39 cellular contexts compared by ENCODE assay signal in genomic region chr2:155517362-155517761, GRCh38.
"Had no signal": no experiment of that assay in that cellular context is flagged by ENCODE, and none has a peak within 500 bp of the region (broad histone marks: within the 10 kb centered on the region; RNA-seq: fewer than 3 reads in every experiment).

No MANE protein-coding gene starts in this region.

- H3K4me3 Mint-ChIP-seq: activated naive CD4-positive, alpha-beta T cell treated with anti-CD3 and anti-CD28 coated beads for 36 hours; activated naive CD4-positive, alpha-beta T cell treated with anti-CD3 and anti-CD28 coated beads, Interleukin-2, amount 10 ng/mL, durations not matched to agents 7 days and 5 days; activated naive CD4-positive, alpha-beta T cell treated with anti-CD3 and anti-CD28 coated beads, Interleukin-2, amount 50 U/mL, for 24 hours; activated naive CD8-positive, alpha-beta T cell; activated naive CD8-positive, alpha-beta T cell treated with anti-CD3 and anti-CD28 coated beads for 36 hours; activated naive CD8-positive, alpha-beta T cell treated with anti-CD3 and anti-CD28 coated beads, Interleukin-2, amount 10 ng/mL, durations not matched to agents 7 days and 5 days; activated naive CD8-positive, alpha-beta T cell treated with anti-CD3 and anti-CD28 coated beads, Interleukin-2, amount 50 U/mL, for 24 hours; activated T-cell treated with anti-CD3 and anti-CD28 coated beads, Interleukin-2, amount 50 U/mL, for 24 hours; activated T-cell treated with anti-CD3 and anti-CD28 coated beads, Interleukin-2, amount 50 U/mL, for 4 hours; activated T-helper 1 cell treated with anti-CD3 and anti-CD28 coated beads, Interleukin-12 subunit alpha, Interleukin-12 subunit beta, Interleukin-2, Interleukin-4 antibody, amounts not matched to agents 30 ng/mL and 10 ng/mL and 1 ng/mL, durations not matched to agents 14 hours and 24 hours and 36 hours; activated T-helper 17 cell treated with anti-CD3 and anti-CD28 coated beads, Interleukin-2, amount 50 U/mL, for 72 hours; brain; central memory CD8-positive, alpha-beta T cell had no signal

- H3K9me3 ChIP-seq: adrenal gland, ascending aorta, body of pancreas, breast epithelium had no signal

- H3K27ac ChIP-seq: adrenal gland, ascending aorta, body of pancreas, brain microvascular endothelial cell, breast epithelium, cardiac muscle cell had no signal

- DNase-seq: activated effector memory CD4-positive, alpha-beta T cell treated with anti-CD3 and anti-CD28 coated beads, Interleukin-2, amount 50 U/mL, for 16 hours; activated effector memory CD4-positive, alpha-beta T cell treated with Interleukin-2 at 50 U/mL for 16 hours; activated gamma-delta T cell; activated gamma-delta T cell treated with Interleukin-2 at 50 U/mL for 16 hours; activated naive CD4-positive, alpha-beta T cell; activated naive CD4-positive, alpha-beta T cell treated with anti-CD3 and anti-CD28 coated beads for 36 hours; activated naive CD4-positive, alpha-beta T cell treated with anti-CD3 and anti-CD28 coated beads, Interleukin-2, amount 10 ng/mL, durations not matched to agents 7 days and 5 days; activated naive CD4-positive, alpha-beta T cell treated with anti-CD3 and anti-CD28 coated beads, Interleukin-2, amount 50 U/mL, for 16 hours; activated naive CD4-positive, alpha-beta T cell treated with Interleukin-2 at 50 U/mL for 16 hours; activated naive CD8-positive, alpha-beta T cell treated with anti-CD3 and anti-CD28 coated beads for 36 hours; activated naive CD8-positive, alpha-beta T cell treated with anti-CD3 and anti-CD28 coated beads, Interleukin-2, amount 10 ng/mL, durations not matched to agents 7 days and 5 days; activated naive CD8-positive, alpha-beta T cell treated with anti-CD3 and anti-CD28 coated beads, Interleukin-2, amount 50 U/mL, for 24 hours; activated T-cell treated with anti-CD3 and anti-CD28 coated beads, Interleukin-2, amount 50 U/mL, for 1 hour; activated T-cell treated with anti-CD3 and anti-CD28 coated beads, Interleukin-2, amount 50 U/mL, for 24 hours; activated T-cell treated with anti-CD3 and anti-CD28 coated beads, Interleukin-2, amount 50 U/mL, for 4 hours; activated T-cell treated with anti-CD3 and anti-CD28 coated beads, Interleukin-2, amount 50 U/mL, for 48 hours; adrenal gland; amniotic stem cell; amygdala; anterior cingulate cortex; aorta; body of pancreas; brain microvascular endothelial cell; caudate nucleus; central memory CD4-positive, alpha-beta T cell; cerebellar nuclear complex had no signal

- H3K36me3 ChIP-seq: adrenal gland, ascending aorta, brain microvascular endothelial cell, breast epithelium, cardiac muscle cell had no signal

- H3K27me3 ChIP-seq: adrenal gland, ascending aorta, body of pancreas, brain microvascular endothelial cell, breast epithelium, cardiac muscle cell had no signal

- FAIRE-seq: astrocyte, bronchial epithelial cell had no signal

- H3K9me3 Mint-ChIP-seq: activated naive CD4-positive, alpha-beta T cell treated with anti-CD3 and anti-CD28 coated beads for 36 hours; activated naive CD4-positive, alpha-beta T cell treated with anti-CD3 and anti-CD28 coated beads, Interleukin-2, amount 10 ng/mL, durations not matched to agents 7 days and 5 days; activated naive CD4-positive, alpha-beta T cell treated with anti-CD3 and anti-CD28 coated beads, Interleukin-2, amount 50 U/mL, for 24 hours; activated naive CD8-positive, alpha-beta T cell treated with anti-CD3 and anti-CD28 coated beads for 36 hours; activated naive CD8-positive, alpha-beta T cell treated with anti-CD3 and anti-CD28 coated beads, Interleukin-2, amount 10 ng/mL, durations not matched to agents 7 days and 5 days; activated T-cell treated with anti-CD3 and anti-CD28 coated beads, Interleukin-2, amount 50 U/mL, for 24 hours; activated T-cell treated with anti-CD3 and anti-CD28 coated beads, Interleukin-2, amount 50 U/mL, for 4 hours; activated T-helper 1 cell treated with anti-CD3 and anti-CD28 coated beads, Interleukin-12 subunit alpha, Interleukin-12 subunit beta, Interleukin-2, Interleukin-4 antibody, amounts not matched to agents 30 ng/mL and 10 ng/mL and 1 ng/mL, durations not matched to agents 14 hours and 24 hours and 36 hours; activated T-helper 17 cell treated with anti-CD3 and anti-CD28 coated beads, Interleukin-2, amount 50 U/mL, for 72 hours; activated T-helper 2 cell treated with anti-CD3 and anti-CD28 coated beads, Interferon-gamma antibody, Interleukin-2, Interleukin-4, amounts not matched to agents 10 μg/mL and 5 μg/mL and 100 μg/mL, durations not matched to agents 14 hours and 24 hours and 36 hours; brain had no signal

- H3K4me1 Mint-ChIP-seq: activated naive CD4-positive, alpha-beta T cell treated with anti-CD3 and anti-CD28 coated beads, Interleukin-2, amount 10 ng/mL, durations not matched to agents 7 days and 5 days; activated naive CD4-positive, alpha-beta T cell treated with anti-CD3 and anti-CD28 coated beads, Interleukin-2, amount 50 U/mL, for 24 hours; activated naive CD8-positive, alpha-beta T cell treated with anti-CD3 and anti-CD28 coated beads for 36 hours; activated naive CD8-positive, alpha-beta T cell treated with anti-CD3 and anti-CD28 coated beads, Interleukin-2, amount 10 ng/mL, durations not matched to agents 7 days and 5 days; activated naive CD8-positive, alpha-beta T cell treated with anti-CD3 and anti-CD28 coated beads, Interleukin-2, amount 50 U/mL, for 24 hours; activated T-helper 17 cell treated with anti-CD3 and anti-CD28 coated beads, Interleukin-2, amount 50 U/mL, for 72 hours; brain; central memory CD8-positive, alpha-beta T cell had no signal

- ATAC-seq: activated naive CD4-positive, alpha-beta T cell treated with anti-CD3 and anti-CD28 coated beads, Interleukin-2, amount 50 U/mL, for 72 hours; activated naive CD8-positive, alpha-beta T cell treated with anti-CD3 and anti-CD28 coated beads, Interleukin-2, amount 50 U/mL, for 24 hours; activated T-cell treated with anti-CD3 and anti-CD28 coated beads, Interleukin-2, amount 50 U/mL, for 4 hours; activated T-helper 17 cell treated with anti-CD3 and anti-CD28 coated beads, Interleukin-2, amount 50 U/mL, for 72 hours; body of pancreas had no signal

- H3K27ac Mint-ChIP-seq: activated naive CD4-positive, alpha-beta T cell treated with anti-CD3 and anti-CD28 coated beads for 36 hours; activated naive CD4-positive, alpha-beta T cell treated with anti-CD3 and anti-CD28 coated beads, Interleukin-2, amount 10 ng/mL, durations not matched to agents 7 days and 5 days; activated naive CD4-positive, alpha-beta T cell treated with anti-CD3 and anti-CD28 coated beads, Interleukin-2, amount 50 U/mL, for 24 hours; activated naive CD4-positive, alpha-beta T cell treated with anti-CD3 and anti-CD28 coated beads, Interleukin-2, amount 50 U/mL, for 72 hours; activated naive CD8-positive, alpha-beta T cell; activated naive CD8-positive, alpha-beta T cell treated with anti-CD3 and anti-CD28 coated beads for 36 hours; activated naive CD8-positive, alpha-beta T cell treated with anti-CD3 and anti-CD28 coated beads, Interleukin-2, amount 10 ng/mL, durations not matched to agents 7 days and 5 days; activated naive CD8-positive, alpha-beta T cell treated with anti-CD3 and anti-CD28 coated beads, Interleukin-2, amount 50 U/mL, for 24 hours; activated T-cell treated with anti-CD3 and anti-CD28 coated beads, Interleukin-2, amount 50 U/mL, for 24 hours; activated T-helper 1 cell treated with anti-CD3 and anti-CD28 coated beads, Interleukin-12 subunit alpha, Interleukin-12 subunit beta, Interleukin-2, Interleukin-4 antibody, amounts not matched to agents 30 ng/mL and 10 ng/mL and 1 ng/mL, durations not matched to agents 14 hours and 24 hours and 36 hours; activated T-helper 17 cell treated with anti-CD3 and anti-CD28 coated beads, Interleukin-2, amount 50 U/mL, for 72 hours; activated T-helper 2 cell treated with anti-CD3 and anti-CD28 coated beads, Interferon-gamma antibody, Interleukin-2, Interleukin-4, amounts not matched to agents 10 μg/mL and 5 μg/mL and 100 μg/mL, durations not matched to agents 14 hours and 24 hours and 36 hours; brain had no signal

- H3K4me1 ChIP-seq: adrenal gland, ascending aorta, body of pancreas, breast epithelium had no signal

- H3K27me3 Mint-ChIP-seq: activated naive CD4-positive, alpha-beta T cell treated with anti-CD3 and anti-CD28 coated beads, Interleukin-2, amount 10 ng/mL, durations not matched to agents 7 days and 5 days; activated naive CD4-positive, alpha-beta T cell treated with anti-CD3 and anti-CD28 coated beads, Interleukin-2, amount 50 U/mL, for 24 hours; activated naive CD8-positive, alpha-beta T cell; activated naive CD8-positive, alpha-beta T cell treated with anti-CD3 and anti-CD28 coated beads for 36 hours; activated naive CD8-positive, alpha-beta T cell treated with anti-CD3 and anti-CD28 coated beads, Interleukin-2, amount 10 ng/mL, durations not matched to agents 7 days and 5 days; activated naive CD8-positive, alpha-beta T cell treated with anti-CD3 and anti-CD28 coated beads, Interleukin-2, amount 50 U/mL, for 24 hours; activated T-cell treated with anti-CD3 and anti-CD28 coated beads, Interleukin-2, amount 50 U/mL, for 24 hours; activated T-helper 17 cell treated with anti-CD3 and anti-CD28 coated beads, Interleukin-2, amount 50 U/mL, for 72 hours; brain; central memory CD8-positive, alpha-beta T cell had no signal

- H3K36me3 Mint-ChIP-seq: activated naive CD4-positive, alpha-beta T cell treated with anti-CD3 and anti-CD28 coated beads, Interleukin-2, amount 10 ng/mL, durations not matched to agents 7 days and 5 days; activated naive CD4-positive, alpha-beta T cell treated with anti-CD3 and anti-CD28 coated beads, Interleukin-2, amount 50 U/mL, for 24 hours; activated naive CD4-positive, alpha-beta T cell treated with anti-CD3 and anti-CD28 coated beads, Interleukin-2, amount 50 U/mL, for 72 hours; activated naive CD8-positive, alpha-beta T cell; activated naive CD8-positive, alpha-beta T cell treated with anti-CD3 and anti-CD28 coated beads for 36 hours; activated naive CD8-positive, alpha-beta T cell treated with anti-CD3 and anti-CD28 coated beads, Interleukin-2, amount 10 ng/mL, durations not matched to agents 7 days and 5 days; brain had no signal

- H3K4me3 ChIP-seq: adrenal gland, ascending aorta, body of pancreas, breast epithelium, cardiac muscle cell had no signal
